Comparison of ENCODE assay signal across 9 cellular contexts in the genomic region with DNA sequence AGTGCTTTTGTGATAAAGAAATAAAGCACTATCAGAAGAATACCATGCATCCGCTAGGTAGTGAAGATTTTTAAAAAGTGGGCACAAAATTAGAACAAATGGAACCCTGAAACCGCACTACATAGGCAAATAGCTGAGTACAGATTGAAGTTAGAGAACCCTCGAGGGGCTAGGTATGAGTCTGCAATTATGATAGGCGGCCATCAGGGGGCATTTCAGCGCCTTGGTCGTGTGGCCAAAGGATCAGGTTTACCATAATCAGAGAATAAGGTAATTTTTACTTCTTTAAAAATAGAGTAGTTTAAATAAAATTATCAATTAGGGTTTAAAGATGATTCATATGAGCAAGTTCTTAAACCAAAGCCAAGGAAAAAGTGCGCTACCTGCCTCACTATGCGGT.
DNase-seq lines count a peak whose midpoint lies in the region; ATAC-seq, FAIRE-seq and TF ChIP-seq lines count a peak whose summit lies in the region.
"Had no signal": no experiment of that assay in that cellular context is flagged by ENCODE, and none has a peak within 500 bp of the region (broad histone marks: within the 10 kb centered on the region; RNA-seq: fewer than 3 reads in every experiment).

No MANE protein-coding gene starts in this region.

- H3K4me2 ChIP-seq in KMS-11, result no peak overlapping the region

- no peaks in the 10 kb centered on the region for H3K36me3 Mint-ChIP-seq in brain

- WGBS in pancreas, 2 donors, result 59 to 61% methylated on average over 8 of the region's 8 CpGs
- WGBS in ovary, 3 donors, result 82 to 86% (median 83%) methylated on average over 8 of the region's 8 CpGs

- H3K79me2 ChIP-seq in KMS-11 (ENCODE audit: insufficient read depth, low read depth), result no peaks in the 10 kb centered on the region

- intact Hi-C loops in pancreas (cut with DNase I), result loop anchor here in 1 of 3 donors (10.0 kb wide), 1 partner anchor 405 kb away; no protein-coding TSS in a partner anchor
- intact Hi-C loops in ovary (cut with DNase I), result no loop called here

- H3K27ac Mint-ChIP-seq in brain, result no peak overlapping the region
- H3K27ac Mint-ChIP-seq: T-helper 17 cell had no signal

- no peak overlapping the region for H3K4me3 ChIP-seq in GM06990 (replicated peaks; ENCODE audit: low read depth, low read length)
- no peak overlapping the region for H3K4me3 ChIP-seq in KMS-11 (IDR thresholded peaks at IDR 0.05; ENCODE audit: insufficient read depth, low read depth, low read length)
- H3K4me3 ChIP-seq in pancreas, result no peak overlapping the region
- H3K4me3 ChIP-seq in ovary, result no peak overlapping the region

- ATAC-seq in pancreas (peak in 3 of 4 donors; percentile 57 to 79 (median 65)), GM18498 (IDR thresholded peaks at IDR 0.05; ENCODE audit: unreplicated experiment) (no peak)
- ATAC-seq: T-helper 17 cell had no signal

- FAIRE-seq in pancreas (lab: Jason Lieb, UNC), result no peak

- no peak for TF ChIP-seq EP300 in ovary (IDR thresholded peaks at IDR 0.05)

- no peak overlapping the region for H3K4me3 Mint-ChIP-seq in brain
- H3K4me3 Mint-ChIP-seq: T-helper 17 cell had no signal

- peak; percentile 62 for TF ChIP-seq CTCF in GM06990 (IDR thresholded peaks at IDR 0.05; ENCODE audit: insufficient read depth, low read length, poor library complexity, severe bottlenecking)
- TF ChIP-seq CTCF in KMS-11 (conservative IDR thresholded peaks at IDR 0.05; ENCODE audit: low read depth, low read length), result peak; percentile 34; the same call in 1 of the 2 replicates
- peak; percentile 17 to 33 for TF ChIP-seq CTCF in brain (conservative IDR thresholded peaks at IDR 0.05)
- TF ChIP-seq CTCF in pancreas (IDR thresholded peaks at IDR 0.05), result peak in 2 of 4 donors; percentile 25 to 42
- TF ChIP-seq CTCF in ovary (IDR thresholded peaks at IDR 0.05), result no peak

- H2AFZ ChIP-seq in KMS-11 (ENCODE audit: low read depth), result no peak overlapping the region

- peaks cover 15% of the 10 kb centered on the region for H3K4me1 Mint-ChIP-seq in brain
- H3K4me1 Mint-ChIP-seq: T-helper 17 cell had no signal

- peaks cover 0 to 1% (median 0%) of the 10 kb centered on the region in 5 experiments for H3K9me3 Mint-ChIP-seq in brain

- H3K27ac ChIP-seq in KMS-11, result no peak overlapping the region
- no peak overlapping the region for H3K27ac ChIP-seq in pancreas
- H3K27ac ChIP-seq in ovary, result no peak overlapping the region

- DNase-seq in GM06990 (ENCODE audit: extremely low read depth, insufficient read length), result no peak
- peak in 1 of 6 donors; percentile 15 for DNase-seq in pancreas
- DNase-seq in ovary, result no peak
- no peak for DNase-seq in COLO829 (ENCODE audit: low spot score)
- DNase-seq in SW 1271 (lab: John Stamatoyannopoulos, UW), result no peak
- DNase-seq: T-helper 17 cell had no signal

- H3K9me3 ChIP-seq in pancreas, result no peaks in the 10 kb centered on the region
- H3K9me3 ChIP-seq in ovary, result no peaks in the 10 kb centered on the region

- H3K9ac ChIP-seq in KMS-11, result no peak overlapping the region

- no peaks in the 10 kb centered on the region for H4K20me1 ChIP-seq in KMS-11 (ENCODE audit: insufficient read depth)

- no peaks in the 10 kb centered on the region for H3K36me3 ChIP-seq in GM06990 (ENCODE audit: control insufficient read depth, insufficient read depth, low read length)
- no peaks in the 10 kb centered on the region for H3K36me3 ChIP-seq in KMS-11 (ENCODE audit: insufficient read depth)
- no peaks in the 10 kb centered on the region for H3K36me3 ChIP-seq in pancreas
- no peaks in the 10 kb centered on the region for H3K36me3 ChIP-seq in ovary

- H3K27me3 Mint-ChIP-seq in brain, result no peaks in the 10 kb centered on the region

- H3K27me3 ChIP-seq in GM06990 (replicated peaks; ENCODE audit: control insufficient read depth, insufficient read depth, low read length), result no peaks in the 10 kb centered on the region; the same call in 1 of the 2 replicates
- no peaks in the 10 kb centered on the region for H3K27me3 ChIP-seq in KMS-11 (ENCODE audit: insufficient read depth, low read depth)
- no peaks in the 10 kb centered on the region for H3K27me3 ChIP-seq in pancreas
- H3K27me3 ChIP-seq in ovary, result no peaks in the 10 kb centered on the region

- no peak for TF ChIP-seq POLR2A in ovary (IDR thresholded peaks at IDR 0.05)

- H3K4me1 ChIP-seq in KMS-11 (ENCODE audit: low read depth, poor library complexity, severe bottlenecking) (no peaks in the 10 kb centered on the region), pancreas (no peaks in the 10 kb centered on the region), ovary (ENCODE audit: insufficient read depth) (peaks cover 4% of the 10 kb centered on the region)

Comparison
In these comparisons a context has a peak if more than half of its experiments do, and no peak if none do; other contexts are left out.
1. CTCF ChIP-seq: peak in GM06990 (single experiment), KMS-11 (single experiment) and brain (2 of 2); none in ovary (0 of 3).